In the genomic region with DNA sequence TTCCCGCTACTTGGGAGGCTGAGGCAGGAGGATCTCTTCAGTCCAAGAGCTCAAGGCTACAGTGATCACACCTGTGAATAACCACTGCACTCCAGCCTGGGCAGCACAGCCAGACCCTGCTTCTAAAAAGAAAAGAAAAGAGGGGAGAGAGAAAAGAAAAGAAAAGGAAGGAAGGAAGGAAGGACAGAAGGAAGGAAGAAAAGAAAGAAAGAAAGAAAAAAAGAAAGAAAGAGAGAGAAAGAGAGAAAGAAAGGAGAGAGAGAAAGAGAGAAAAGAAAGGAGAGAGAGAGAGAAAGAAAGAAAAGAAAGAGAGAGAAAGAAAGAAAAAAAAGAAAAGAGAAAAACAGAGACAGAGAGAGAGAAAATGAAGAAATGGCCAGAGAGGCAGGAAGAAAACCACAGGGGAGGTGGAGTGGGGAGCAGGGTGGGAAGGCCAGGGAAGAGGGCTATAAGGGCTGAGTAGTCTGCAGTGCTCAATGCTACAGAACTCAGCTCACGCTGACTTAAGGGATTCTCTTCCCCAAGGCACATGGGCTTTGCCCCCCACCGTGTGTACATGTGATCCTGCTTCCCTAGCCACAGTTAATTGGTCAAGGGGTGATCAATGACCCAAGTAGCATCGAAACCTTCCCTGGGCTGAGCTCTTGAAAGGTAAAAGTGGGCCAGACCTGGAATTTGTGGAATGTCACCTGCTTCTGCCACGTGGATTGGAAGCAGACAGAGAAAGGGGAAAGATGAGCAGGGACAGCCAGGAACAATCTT, we compare ENCODE assay signal across 18 cellular contexts.
"Had no signal": no experiment of that assay in that cellular context is flagged by ENCODE, and none has a peak within 500 bp of the region (broad histone marks: within the 10 kb centered on the region; RNA-seq: fewer than 3 reads in every experiment).

No MANE protein-coding gene starts in this region.

- H3K4me1 Mint-ChIP-seq: activated CD4-positive, alpha-beta T cell treated with anti-CD3 and anti-CD28 coated beads, Interleukin-2, amount 10 ng/mL, durations not matched to agents 24 days and 14 days; stimulated activated naive CD8-positive, alpha-beta T cell treated with anti-CD3 and anti-CD28 coated beads, Interleukin-15, amount 100 ng/mL, for 72 hours had no signal

- H3K27me3 ChIP-seq: gastrocnemius medialis, left lung, right atrium auricular region had no signal

- H3K36me3 ChIP-seq: gastrocnemius medialis, heart left ventricle, left lung, prostate gland, right atrium auricular region had no signal

- H3K36me3 Mint-ChIP-seq: type B pancreatic cell had no signal

- H3K4me3 ChIP-seq: gastrocnemius medialis, heart left ventricle, left lung, prostate gland, right atrium auricular region had no signal

- H3K4me3 Mint-ChIP-seq: activated CD4-positive, alpha-beta T cell treated with anti-CD3 and anti-CD28 coated beads, Interleukin-2, amount 10 ng/mL, durations not matched to agents 24 days and 14 days; activated CD8-positive, alpha-beta T cell treated with anti-CD3 and anti-CD28 coated beads for 36 hours; activated T-cell treated with anti-CD3 and anti-CD28 coated beads, Interleukin-2, amount 50 U/mL, for 24 hours; stimulated activated naive CD8-positive, alpha-beta T cell treated with anti-CD3 and anti-CD28 coated beads, Interleukin-15, amount 100 ng/mL, for 72 hours; type B pancreatic cell had no signal

- ATAC-seq: activated CD8-positive, alpha-beta T cell treated with anti-CD3 and anti-CD28 coated beads for 36 hours; gastrocnemius medialis; heart left ventricle; left lung; stimulated activated naive CD8-positive, alpha-beta T cell treated with anti-CD3 and anti-CD28 coated beads, Interleukin-15, amount 100 ng/mL, for 72 hours had no signal

- H3K9me3 ChIP-seq: gastrocnemius medialis, heart left ventricle, left lung, prostate gland, right atrium auricular region had no signal

- H3K9me3 Mint-ChIP-seq: activated CD4-positive, alpha-beta T cell treated with anti-CD3 and anti-CD28 coated beads, Interleukin-2, amount 10 ng/mL, durations not matched to agents 24 days and 14 days; activated CD8-positive, alpha-beta T cell treated with anti-CD3 and anti-CD28 coated beads for 36 hours; activated T-cell treated with anti-CD3 and anti-CD28 coated beads, Interleukin-2, amount 50 U/mL, for 24 hours; stimulated activated naive CD8-positive, alpha-beta T cell treated with anti-CD3 and anti-CD28 coated beads, Interleukin-15, amount 100 ng/mL, for 72 hours; type B pancreatic cell had no signal

- DNase-seq: activated CD4-positive, alpha-beta T cell treated with anti-CD3 and anti-CD28 coated beads, Interleukin-2, amount 10 ng/mL, durations not matched to agents 24 days and 14 days; activated CD8-positive, alpha-beta T cell treated with anti-CD3 and anti-CD28 coated beads for 36 hours; activated effector memory CD4-positive, alpha-beta T cell treated with Interleukin-2 at 50 U/mL for 16 hours; activated naive CD4-positive, alpha-beta T cell treated with anti-CD3 and anti-CD28 coated beads, Interleukin-2, amount 50 U/mL, for 16 hours; activated T-cell treated with anti-CD3 and anti-CD28 coated beads, Interleukin-2, amount 50 U/mL, for 24 hours; cerebellar nuclear complex; cortex of kidney; gastrocnemius medialis; heart left ventricle; left lung; midbrain; stimulated activated CD4-positive, alpha-beta T cell treated with anti-CD3 and anti-CD28 coated beads, Interleukin-12 subunit alpha, Interleukin-12 subunit beta, amount 100 ng/mL, for 4 hours; stimulated activated CD4-positive, alpha-beta T cell treated with anti-CD3 and anti-CD28 coated beads, Interleukin-2, amount 100 ng/mL, for 24 hours; stimulated activated naive CD8-positive, alpha-beta T cell treated with anti-CD3 and anti-CD28 coated beads, Interleukin-15, amount 100 ng/mL, for 72 hours; T1000 had no signal

- H3K27ac ChIP-seq: gastrocnemius medialis, heart left ventricle, left lung, prostate gland, right atrium auricular region had no signal

- H3K27ac Mint-ChIP-seq: activated CD4-positive, alpha-beta T cell treated with anti-CD3 and anti-CD28 coated beads, Interleukin-2, amount 10 ng/mL, durations not matched to agents 24 days and 14 days; activated CD8-positive, alpha-beta T cell treated with anti-CD3 and anti-CD28 coated beads for 36 hours; activated T-cell treated with anti-CD3 and anti-CD28 coated beads, Interleukin-2, amount 50 U/mL, for 24 hours; stimulated activated naive CD8-positive, alpha-beta T cell treated with anti-CD3 and anti-CD28 coated beads, Interleukin-15, amount 100 ng/mL, for 72 hours; type B pancreatic cell had no signal

- H3K4me1 ChIP-seq: gastrocnemius medialis, heart left ventricle, left lung, prostate gland, right atrium auricular region had no signal
